16 cellular contexts compared by ENCODE assay signal in the genomic region with DNA sequence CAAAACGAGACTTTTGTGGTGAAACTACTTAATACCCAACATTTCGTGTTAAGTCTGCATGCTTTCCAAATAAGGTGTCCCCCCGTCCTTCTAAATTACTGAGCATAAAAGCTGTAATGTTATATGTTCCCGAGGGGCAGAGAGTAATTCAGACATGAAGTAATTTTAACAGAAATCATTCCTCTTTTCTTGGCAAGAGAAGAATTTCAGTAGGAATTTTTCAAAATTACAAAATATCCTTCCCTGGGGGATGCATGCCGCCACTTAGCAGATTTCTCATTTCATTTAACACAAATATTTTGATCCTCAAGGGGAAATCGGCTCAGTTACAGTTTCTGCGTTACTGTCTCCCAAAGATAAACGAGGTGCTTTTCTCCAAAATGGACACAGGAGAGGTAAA.
"Had no signal": no experiment of that assay in that cellular context is flagged by ENCODE, and none has a peak within 500 bp of the region (broad histone marks: within the 10 kb centered on the region; RNA-seq: fewer than 3 reads in every experiment).

No MANE protein-coding gene starts in this region.

- ATAC-seq: activated CD8-positive, alpha-beta T cell treated with anti-CD3 and anti-CD28 coated beads for 36 hours; stimulated activated effector memory CD8-positive, alpha-beta T cell treated with anti-CD3 and anti-CD28 coated beads, Interleukin-12 subunit alpha, Interleukin-12 subunit beta, amount 100 ng/mL, for 72 hours; T-helper 17 cell; WTC11 had no signal

- H3K27ac ChIP-seq: ovary had no signal

- H3K36me3 Mint-ChIP-seq: activated naive CD4-positive, alpha-beta T cell treated with anti-CD3 and anti-CD28 coated beads, Interleukin-2, amount 50 U/mL, for 24 hours; stimulated activated effector memory CD8-positive, alpha-beta T cell treated with anti-CD3 and anti-CD28 coated beads, Interleukin-12 subunit alpha, Interleukin-12 subunit beta, amount 100 ng/mL, for 72 hours; WTC11 had no signal

- H3K9me3 ChIP-seq: ovary had no signal

- H3K4me3 ChIP-seq: ovary had no signal

- H3K36me3 ChIP-seq: ovary had no signal

- H3K4me1 Mint-ChIP-seq: activated naive CD4-positive, alpha-beta T cell treated with anti-CD3 and anti-CD28 coated beads, Interleukin-2, amount 50 U/mL, for 24 hours; central memory CD8-positive, alpha-beta T cell; nephron progenitor cell; stimulated activated effector memory CD8-positive, alpha-beta T cell treated with anti-CD3 and anti-CD28 coated beads, Interleukin-12 subunit alpha, Interleukin-12 subunit beta, amount 100 ng/mL, for 72 hours; T-helper 17 cell had no signal

- H3K4me3 Mint-ChIP-seq: activated CD8-positive, alpha-beta T cell treated with anti-CD3 and anti-CD28 coated beads for 36 hours; activated naive CD4-positive, alpha-beta T cell treated with anti-CD3 and anti-CD28 coated beads, Interleukin-2, amount 50 U/mL, for 24 hours; central memory CD8-positive, alpha-beta T cell; nephron progenitor cell; stimulated activated effector memory CD8-positive, alpha-beta T cell treated with anti-CD3 and anti-CD28 coated beads, Interleukin-12 subunit alpha, Interleukin-12 subunit beta, amount 100 ng/mL, for 72 hours; T-helper 17 cell; WTC11 had no signal

- H3K27ac Mint-ChIP-seq: activated CD8-positive, alpha-beta T cell treated with anti-CD3 and anti-CD28 coated beads for 36 hours; activated naive CD4-positive, alpha-beta T cell treated with anti-CD3 and anti-CD28 coated beads, Interleukin-2, amount 50 U/mL, for 24 hours; nephron progenitor cell; stimulated activated effector memory CD8-positive, alpha-beta T cell treated with anti-CD3 and anti-CD28 coated beads, Interleukin-12 subunit alpha, Interleukin-12 subunit beta, amount 100 ng/mL, for 72 hours; T-helper 17 cell; WTC11 had no signal

- DNase-seq: activated CD4-positive, alpha-beta T cell treated with anti-CD3 and anti-CD28 coated beads for 4 hours; activated CD8-positive, alpha-beta T cell treated with anti-CD3 and anti-CD28 coated beads for 36 hours; activated effector memory CD4-positive, alpha-beta T cell treated with anti-CD3 and anti-CD28 coated beads, Interleukin-2, amount 50 U/mL, for 16 hours; activated T-cell treated with anti-CD3 and anti-CD28 coated beads, Interleukin-2, amount 50 U/mL, for 48 hours; cortex of kidney; effector CD8-positive, alpha-beta T cell; hypothalamus; kidney; mesenchymal stem cell; nephron progenitor cell; ovary; T-helper 17 cell had no signal

- H3K9me3 Mint-ChIP-seq: activated CD8-positive, alpha-beta T cell treated with anti-CD3 and anti-CD28 coated beads for 36 hours; activated naive CD4-positive, alpha-beta T cell treated with anti-CD3 and anti-CD28 coated beads, Interleukin-2, amount 50 U/mL, for 24 hours; central memory CD8-positive, alpha-beta T cell; nephron progenitor cell; stimulated activated effector memory CD8-positive, alpha-beta T cell treated with anti-CD3 and anti-CD28 coated beads, Interleukin-12 subunit alpha, Interleukin-12 subunit beta, amount 100 ng/mL, for 72 hours had no signal

- H3K27me3 ChIP-seq: ovary had no signal
